In the genomic region with DNA sequence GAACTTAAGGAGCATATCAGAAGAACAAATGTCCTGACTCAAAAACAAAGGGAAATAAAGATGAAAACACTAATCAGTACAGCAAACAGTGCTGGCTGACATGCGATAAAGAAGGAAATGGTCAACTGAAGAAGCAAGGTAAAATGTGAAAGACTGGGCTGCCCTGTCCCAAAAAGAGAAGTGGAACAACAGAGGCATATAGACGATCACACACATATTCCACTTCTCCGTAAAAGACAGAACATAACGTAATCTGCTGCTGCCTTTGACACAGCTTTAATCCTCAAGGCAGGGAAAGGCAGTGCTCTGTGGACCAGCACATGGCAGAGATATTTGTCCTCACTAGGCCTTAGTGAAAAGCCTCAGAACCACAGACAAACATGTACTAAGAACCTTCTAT, we compare ENCODE assay signal across 1 cellular context.
TF ChIP-seq lines count a peak whose summit lies in the region.

No MANE protein-coding gene starts in this region.

TF ChIP-seq in K562, 482 proteins besides CTCF, POLR2A, EP300 and RAD21:
- TF ChIP-seq, protein P1, sequence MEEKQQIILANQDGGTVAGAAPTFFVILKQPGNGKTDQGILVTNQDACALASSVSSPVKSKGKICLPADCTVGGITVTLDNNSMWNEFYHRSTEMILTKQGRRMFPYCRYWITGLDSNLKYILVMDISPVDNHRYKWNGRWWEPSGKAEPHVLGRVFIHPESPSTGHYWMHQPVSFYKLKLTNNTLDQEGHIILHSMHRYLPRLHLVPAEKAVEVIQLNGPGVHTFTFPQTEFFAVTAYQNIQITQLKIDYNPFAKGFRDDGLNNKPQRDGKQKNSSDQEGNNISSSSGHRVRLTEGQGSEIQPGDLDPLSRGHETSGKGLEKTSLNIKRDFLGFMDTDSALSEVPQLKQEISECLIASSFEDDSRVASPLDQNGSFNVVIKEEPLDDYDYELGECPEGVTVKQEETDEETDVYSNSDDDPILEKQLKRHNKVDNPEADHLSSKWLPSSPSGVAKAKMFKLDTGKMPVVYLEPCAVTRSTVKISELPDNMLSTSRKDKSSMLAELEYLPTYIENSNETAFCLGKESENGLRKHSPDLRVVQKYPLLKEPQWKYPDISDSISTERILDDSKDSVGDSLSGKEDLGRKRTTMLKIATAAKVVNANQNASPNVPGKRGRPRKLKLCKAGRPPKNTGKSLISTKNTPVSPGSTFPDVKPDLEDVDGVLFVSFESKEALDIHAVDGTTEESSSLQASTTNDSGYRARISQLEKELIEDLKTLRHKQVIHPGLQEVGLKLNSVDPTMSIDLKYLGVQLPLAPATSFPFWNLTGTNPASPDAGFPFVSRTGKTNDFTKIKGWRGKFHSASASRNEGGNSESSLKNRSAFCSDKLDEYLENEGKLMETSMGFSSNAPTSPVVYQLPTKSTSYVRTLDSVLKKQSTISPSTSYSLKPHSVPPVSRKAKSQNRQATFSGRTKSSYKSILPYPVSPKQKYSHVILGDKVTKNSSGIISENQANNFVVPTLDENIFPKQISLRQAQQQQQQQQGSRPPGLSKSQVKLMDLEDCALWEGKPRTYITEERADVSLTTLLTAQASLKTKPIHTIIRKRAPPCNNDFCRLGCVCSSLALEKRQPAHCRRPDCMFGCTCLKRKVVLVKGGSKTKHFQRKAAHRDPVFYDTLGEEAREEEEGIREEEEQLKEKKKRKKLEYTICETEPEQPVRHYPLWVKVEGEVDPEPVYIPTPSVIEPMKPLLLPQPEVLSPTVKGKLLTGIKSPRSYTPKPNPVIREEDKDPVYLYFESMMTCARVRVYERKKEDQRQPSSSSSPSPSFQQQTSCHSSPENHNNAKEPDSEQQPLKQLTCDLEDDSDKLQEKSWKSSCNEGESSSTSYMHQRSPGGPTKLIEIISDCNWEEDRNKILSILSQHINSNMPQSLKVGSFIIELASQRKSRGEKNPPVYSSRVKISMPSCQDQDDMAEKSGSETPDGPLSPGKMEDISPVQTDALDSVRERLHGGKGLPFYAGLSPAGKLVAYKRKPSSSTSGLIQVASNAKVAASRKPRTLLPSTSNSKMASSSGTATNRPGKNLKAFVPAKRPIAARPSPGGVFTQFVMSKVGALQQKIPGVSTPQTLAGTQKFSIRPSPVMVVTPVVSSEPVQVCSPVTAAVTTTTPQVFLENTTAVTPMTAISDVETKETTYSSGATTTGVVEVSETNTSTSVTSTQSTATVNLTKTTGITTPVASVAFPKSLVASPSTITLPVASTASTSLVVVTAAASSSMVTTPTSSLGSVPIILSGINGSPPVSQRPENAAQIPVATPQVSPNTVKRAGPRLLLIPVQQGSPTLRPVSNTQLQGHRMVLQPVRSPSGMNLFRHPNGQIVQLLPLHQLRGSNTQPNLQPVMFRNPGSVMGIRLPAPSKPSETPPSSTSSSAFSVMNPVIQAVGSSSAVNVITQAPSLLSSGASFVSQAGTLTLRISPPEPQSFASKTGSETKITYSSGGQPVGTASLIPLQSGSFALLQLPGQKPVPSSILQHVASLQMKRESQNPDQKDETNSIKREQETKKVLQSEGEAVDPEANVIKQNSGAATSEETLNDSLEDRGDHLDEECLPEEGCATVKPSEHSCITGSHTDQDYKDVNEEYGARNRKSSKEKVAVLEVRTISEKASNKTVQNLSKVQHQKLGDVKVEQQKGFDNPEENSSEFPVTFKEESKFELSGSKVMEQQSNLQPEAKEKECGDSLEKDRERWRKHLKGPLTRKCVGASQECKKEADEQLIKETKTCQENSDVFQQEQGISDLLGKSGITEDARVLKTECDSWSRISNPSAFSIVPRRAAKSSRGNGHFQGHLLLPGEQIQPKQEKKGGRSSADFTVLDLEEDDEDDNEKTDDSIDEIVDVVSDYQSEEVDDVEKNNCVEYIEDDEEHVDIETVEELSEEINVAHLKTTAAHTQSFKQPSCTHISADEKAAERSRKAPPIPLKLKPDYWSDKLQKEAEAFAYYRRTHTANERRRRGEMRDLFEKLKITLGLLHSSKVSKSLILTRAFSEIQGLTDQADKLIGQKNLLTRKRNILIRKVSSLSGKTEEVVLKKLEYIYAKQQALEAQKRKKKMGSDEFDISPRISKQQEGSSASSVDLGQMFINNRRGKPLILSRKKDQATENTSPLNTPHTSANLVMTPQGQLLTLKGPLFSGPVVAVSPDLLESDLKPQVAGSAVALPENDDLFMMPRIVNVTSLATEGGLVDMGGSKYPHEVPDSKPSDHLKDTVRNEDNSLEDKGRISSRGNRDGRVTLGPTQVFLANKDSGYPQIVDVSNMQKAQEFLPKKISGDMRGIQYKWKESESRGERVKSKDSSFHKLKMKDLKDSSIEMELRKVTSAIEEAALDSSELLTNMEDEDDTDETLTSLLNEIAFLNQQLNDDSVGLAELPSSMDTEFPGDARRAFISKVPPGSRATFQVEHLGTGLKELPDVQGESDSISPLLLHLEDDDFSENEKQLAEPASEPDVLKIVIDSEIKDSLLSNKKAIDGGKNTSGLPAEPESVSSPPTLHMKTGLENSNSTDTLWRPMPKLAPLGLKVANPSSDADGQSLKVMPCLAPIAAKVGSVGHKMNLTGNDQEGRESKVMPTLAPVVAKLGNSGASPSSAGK (IDR thresholded peaks at IDR 0.05): peak; percentile 28; the same call in 1 of the 2 replicates
- no peak for TF ChIP-seq NELFE (IDR thresholded peaks at IDR 0.05; ENCODE audit: insufficient read depth, insufficient read length)
- TF ChIP-seq ZFPM2 (CRISPR knock-in tag; IDR thresholded peaks at IDR 0.05): 0 out of 2 replicates have a peak, but pooled peaks have one; percentile 24
- no peak for TF ChIP-seq NR4A1 (CRISPR knock-in tag; IDR thresholded peaks at IDR 0.05)
- TF ChIP-seq NR4A1 (tag; IDR thresholded peaks at IDR 0.05): no peak
